17 cellular contexts compared by ENCODE assay signal in genomic region chr16:11566398-11566797, GRCh38. TPM values are rescaled to one million over a fixed set of nuclear protein-coding genes. Genes with fewer than 3 reads are reported as not detected.
DNase-seq lines count a peak whose midpoint lies in the region; ATAC-seq and TF ChIP-seq lines count a peak whose summit lies in the region.
"Had no signal": no experiment of that assay in that cellular context is flagged by ENCODE, and none has a peak within 500 bp of the region (broad histone marks: within the 10 kb centered on the region; RNA-seq: fewer than 3 reads in every experiment).

No MANE protein-coding gene starts in this region.

- intact Hi-C loops in activated CD4-positive, alpha-beta T cell treated with anti-CD3 and anti-CD28 coated beads for 36 hours (cut with DNase I, micrococcal nuclease) = no loop called here
- intact Hi-C loops in gastrocnemius medialis (cut with DNase I; ENCODE audit: low total_unique reads) = no loop called here

- no peak overlapping the region for H3K4me3 Mint-ChIP-seq in activated CD4-positive, alpha-beta T cell treated with anti-CD3 and anti-CD28 coated beads for 36 hours
- H3K4me3 Mint-ChIP-seq in CD8-positive, alpha-beta memory T cell = peak overlapping the region in 2 of 7 donors; percentile 19 to 75
- H3K4me3 Mint-ChIP-seq in activated T-helper 17 cell treated with anti-CD3 and anti-CD28 coated beads, Interleukin-2, amount 50 U/mL, for 72 hours = no peak overlapping the region
- peak overlapping the region in 1 of 10 donors; percentile 47 for H3K4me3 Mint-ChIP-seq in naive thymus-derived CD8-positive, alpha-beta T cell

- no peak for DNase-seq in activated CD4-positive, alpha-beta T cell treated with anti-CD3 and anti-CD28 coated beads for 36 hours
- DNase-seq in activated CD4-positive, alpha-beta T cell treated with anti-CD3 and anti-CD28 coated beads, Interleukin-2, amount 50 U/mL, for 4 hours = no peak
- no peak for DNase-seq in CD8-positive, alpha-beta memory T cell
- no peak for DNase-seq in naive thymus-derived CD8-positive, alpha-beta T cell
- DNase-seq in NOMO-1 treated with DMSO at 0.1 percent for 48 hours (lab: John Stamatoyannopoulos, UW; ENCODE audit: unreplicated experiment) (no peak), gastrocnemius medialis (no peak)
- DNase-seq in stimulated activated CD4-positive, alpha-beta T cell treated with anti-CD3 and anti-CD28 coated beads, Interleukin-2, amount 100 ng/mL, for 48 hours = no peak
- DNase-seq: activated gamma-delta T cell treated with Interleukin-2 at 50 U/mL for 16 hours; NCI-H1105 treated with DMSO at 0.1 percent for 48 hours; NCI-H748 treated with DMSO at 0.1 percent for 48 hours; OCI-M1; pancreas; SHP77; stimulated activated naive CD8-positive, alpha-beta T cell treated with anti-CD3 and anti-CD28 coated beads, Interleukin-15, Interleukin-2, amounts not matched to agents 100 U/mL and 50 U/mL, for 24 hours; transverse colon had no signal

- no peaks in the 10 kb centered on the region for H3K27me3 Mint-ChIP-seq in activated CD4-positive, alpha-beta T cell treated with anti-CD3 and anti-CD28 coated beads for 36 hours
- H3K27me3 Mint-ChIP-seq in CD8-positive, alpha-beta memory T cell = peaks cover 0 to 4% of the 10 kb centered on the region in 2 donors
- no peaks in the 10 kb centered on the region for H3K27me3 Mint-ChIP-seq in activated T-helper 17 cell treated with anti-CD3 and anti-CD28 coated beads, Interleukin-2, amount 50 U/mL, for 72 hours
- H3K27me3 Mint-ChIP-seq in naive thymus-derived CD8-positive, alpha-beta T cell = no peaks in the 10 kb centered on the region

- H3K27ac ChIP-seq in CD8-positive, alpha-beta memory T cell (ENCODE audit: low read depth, low read length) = no peak overlapping the region
- H3K27ac ChIP-seq in gastrocnemius medialis = no peak overlapping the region
- H3K27ac ChIP-seq: 22Rv1, pancreas, transverse colon had no signal

- H3K9me3 ChIP-seq in CD8-positive, alpha-beta memory T cell (ENCODE audit: low read length) = no peaks in the 10 kb centered on the region
- no peaks in the 10 kb centered on the region for H3K9me3 ChIP-seq in gastrocnemius medialis
- H3K9me3 ChIP-seq: pancreas, transverse colon had no signal

- peak overlapping the region; percentile 56 for H3K27ac Mint-ChIP-seq in activated CD4-positive, alpha-beta T cell treated with anti-CD3 and anti-CD28 coated beads for 36 hours
- peak overlapping the region; percentile 50 to 96 (median 88) for H3K27ac Mint-ChIP-seq in CD8-positive, alpha-beta memory T cell
- H3K27ac Mint-ChIP-seq in activated T-helper 17 cell treated with anti-CD3 and anti-CD28 coated beads, Interleukin-2, amount 50 U/mL, for 72 hours = peak overlapping the region; percentile 75
- peak overlapping the region; percentile 85 to 98 (median 92) for H3K27ac Mint-ChIP-seq in naive thymus-derived CD8-positive, alpha-beta T cell

- peaks cover 24% of the 10 kb centered on the region for H3K36me3 ChIP-seq in CD8-positive, alpha-beta memory T cell (ENCODE audit: insufficient read depth, low read length)
- no peaks in the 10 kb centered on the region for H3K36me3 ChIP-seq in gastrocnemius medialis
- H3K36me3 ChIP-seq: pancreas, transverse colon had no signal

- H3K9me3 Mint-ChIP-seq in activated CD4-positive, alpha-beta T cell treated with anti-CD3 and anti-CD28 coated beads for 36 hours (ENCODE audit: low read depth) = no peaks in the 10 kb centered on the region
- no peaks in the 10 kb centered on the region for H3K9me3 Mint-ChIP-seq in CD8-positive, alpha-beta memory T cell
- H3K9me3 Mint-ChIP-seq in activated T-helper 17 cell treated with anti-CD3 and anti-CD28 coated beads, Interleukin-2, amount 50 U/mL, for 72 hours = no peaks in the 10 kb centered on the region
- H3K9me3 Mint-ChIP-seq in naive thymus-derived CD8-positive, alpha-beta T cell = no peaks in the 10 kb centered on the region

- H3K4me1 ChIP-seq in CD8-positive, alpha-beta memory T cell (ENCODE audit: insufficient read depth, low read length) = peaks cover 67% of the 10 kb centered on the region
- H3K4me1 ChIP-seq in gastrocnemius medialis = peaks cover 0 to 3% of the 10 kb centered on the region in 2 donors
- H3K4me1 ChIP-seq: pancreas had no signal

- CTCF ChIA-PET in activated CD4-positive, alpha-beta T cell treated with anti-CD3 and anti-CD28 coated beads for 36 hours (lab: Charles Lee) = no interaction called here
- CTCF ChIA-PET in CD8-positive, alpha-beta memory T cell (lab: Charles Lee) = interaction anchor here (0.9 kb wide), 1 partner anchor 35 kb away, joined by 3 read pairs; no protein-coding TSS in a partner anchor

- H3K36me3 Mint-ChIP-seq in activated CD4-positive, alpha-beta T cell treated with anti-CD3 and anti-CD28 coated beads for 36 hours (ENCODE audit: low read depth) = peaks cover 21% of the 10 kb centered on the region
- peaks cover 9 to 61% (median 16%) of the 10 kb centered on the region in 3 donors for H3K36me3 Mint-ChIP-seq in CD8-positive, alpha-beta memory T cell
- peaks cover 59% of the 10 kb centered on the region for H3K36me3 Mint-ChIP-seq in activated T-helper 17 cell treated with anti-CD3 and anti-CD28 coated beads, Interleukin-2, amount 50 U/mL, for 72 hours (ENCODE audit: low read depth)
- H3K36me3 Mint-ChIP-seq in naive thymus-derived CD8-positive, alpha-beta T cell = peaks cover 5 to 55% (median 20%) of the 10 kb centered on the region in 3 donors

- TF ChIP-seq CTCF in gastrocnemius medialis (IDR thresholded peaks at IDR 0.05 in 4 of 5, conservative IDR thresholded peaks at IDR 0.05 in 1 of 5) = no peak

- POLR2A ChIA-PET in activated CD4-positive, alpha-beta T cell treated with anti-CD3 and anti-CD28 coated beads for 36 hours (lab: Charles Lee) = no interaction called here
- POLR2A ChIA-PET in CD8-positive, alpha-beta memory T cell (lab: Charles Lee) = no interaction called here
- POLR2A ChIA-PET in naive thymus-derived CD8-positive, alpha-beta T cell (lab: Charles Lee) = interaction anchor here (0.9 to 1.3 kb wide), 2 partner anchors 11 to 18 kb away, joined by 3 to 5 read pairs; no protein-coding TSS in a partner anchor

- H3K4me3 ChIP-seq in CD8-positive, alpha-beta memory T cell (ENCODE audit: low read length) = no peak overlapping the region
- no peak overlapping the region for H3K4me3 ChIP-seq in gastrocnemius medialis
- H3K4me3 ChIP-seq: pancreas, transverse colon had no signal

- peaks cover 64% of the 10 kb centered on the region for H3K4me1 Mint-ChIP-seq in activated CD4-positive, alpha-beta T cell treated with anti-CD3 and anti-CD28 coated beads for 36 hours
- peaks cover 61 to 91% (median 83%) of the 10 kb centered on the region in 3 donors for H3K4me1 Mint-ChIP-seq in CD8-positive, alpha-beta memory T cell
- peaks cover 34% of the 10 kb centered on the region for H3K4me1 Mint-ChIP-seq in activated T-helper 17 cell treated with anti-CD3 and anti-CD28 coated beads, Interleukin-2, amount 50 U/mL, for 72 hours
- H3K4me1 Mint-ChIP-seq in naive thymus-derived CD8-positive, alpha-beta T cell = peaks cover 37 to 89% (median 81%) of the 10 kb centered on the region in 4 donors

- ATAC-seq in activated CD4-positive, alpha-beta T cell treated with anti-CD3 and anti-CD28 coated beads for 36 hours = no peak
- no peak for ATAC-seq in activated T-helper 17 cell treated with anti-CD3 and anti-CD28 coated beads, Interleukin-2, amount 50 U/mL, for 72 hours (replicated peaks)
- ATAC-seq in naive thymus-derived CD8-positive, alpha-beta T cell = no peak
- no peak for ATAC-seq in gastrocnemius medialis
- ATAC-seq: pancreas; stimulated activated naive CD8-positive, alpha-beta T cell treated with anti-CD3 and anti-CD28 coated beads, Interleukin-15, Interleukin-2, amounts not matched to agents 100 U/mL and 50 U/mL, for 24 hours had no signal

- H3K27me3 ChIP-seq in CD8-positive, alpha-beta memory T cell (ENCODE audit: insufficient read depth, low read length, poor library complexity, severe bottlenecking) = no peaks in the 10 kb centered on the region
- no peaks in the 10 kb centered on the region for H3K27me3 ChIP-seq in gastrocnemius medialis
- H3K27me3 ChIP-seq: pancreas, transverse colon had no signal

- TF ChIP-seq POLR2A in gastrocnemius medialis (IDR thresholded peaks at IDR 0.05) = no peak

- in situ Hi-C loops in gastrocnemius medialis (cut with MboI; ENCODE audit: low sequenced_read_pairs in 4 of 4) = no loop called here

RNA-seq across cellular contexts. Expression of gene LITAF, which starts 20.3 kb away (rescaled TPM):
- total RNA-seq in activated CD4-positive, alpha-beta T cell treated with anti-CD3 and anti-CD28 coated beads for 36 hours = 100 to 1,000 TPM in 1 of 2 experiments, 10 to 100 TPM in 1; 99.0 to 116 TPM
- 100 to 1,000 TPM; 199 to 201 TPM for total RNA-seq in CD8-positive, alpha-beta memory T cell
- 629 TPM for polyA plus RNA-seq in CD8-positive, alpha-beta memory T cell
- 10 to 100 TPM; 66.0 to 82.9 TPM for total RNA-seq in activated T-helper 17 cell treated with anti-CD3 and anti-CD28 coated beads, Interleukin-2, amount 50 U/mL, for 72 hours
- 100 to 1,000 TPM; 169 to 176 TPM for total RNA-seq in naive thymus-derived CD8-positive, alpha-beta T cell
- 100 to 1,000 TPM; 553 to 770 (median 597) TPM for polyA plus RNA-seq in naive thymus-derived CD8-positive, alpha-beta T cell
- total RNA-seq in gastrocnemius medialis = 10 to 100 TPM; 11.2 to 30.1 (median 19.4) TPM
